21 cellular contexts compared by ENCODE assay signal in genomic region chrX:17072726-17073125, GRCh38.
A peak's percentile ranks its signal among the peaks of the same experiment; 100 is the strongest.
DNase-seq lines count a peak whose midpoint lies in the region; ATAC-seq, FAIRE-seq and TF ChIP-seq lines count a peak whose summit lies in the region.
"Had no signal": no experiment of that assay in that cellular context is flagged by ENCODE, and none has a peak within 500 bp of the region (broad histone marks: within the 10 kb centered on the region; RNA-seq: fewer than 3 reads in every experiment).

No MANE protein-coding gene starts in this region.

- DNase-seq in HUDEP-2 (lab: John Stamatoyannopoulos, UW; ENCODE audit: unreplicated experiment in 76 of 76): peak in 55 of 76 experiments; percentile 1 to 76 (median 48)
- peak; percentile 2 for DNase-seq in left kidney (ENCODE audit: low read depth, low spot score)
- DNase-seq in prostate gland (ENCODE audit: low spot score): peak; percentile 7
- DNase-seq in RCC 7860 (ENCODE audit: low spot score): no peak
- no peak for DNase-seq in GOT3 (lab: John Stamatoyannopoulos, UW)
- DNase-seq in dermis blood vessel endothelial cell: no peak
- DNase-seq: CD8-positive, alpha-beta memory T cell; COR-L47; GDM1; GM23248; H7; HFFc6; KBM-7 had no signal

- H3K27me3 ChIP-seq in prostate gland (replicated peaks; ENCODE audit: insufficient read depth): no peaks in the 10 kb centered on the region

- no peak for FAIRE-seq in RCC 7860 (lab: Jason Lieb, UNC)
- FAIRE-seq: D721Med, GM12892, HepG2, HTR-8/SVneo had no signal

- WGBS in prostate gland: 10% methylated on average over 3 of the region's 3 CpGs

- no peak for ATAC-seq in HG03097 (IDR thresholded peaks at IDR 0.05; ENCODE audit: low FRiP score, unreplicated experiment)
- ATAC-seq: A549, HCT116, HepG2 had no signal

- H3K4me3 ChIP-seq in prostate gland: no peak overlapping the region
- H3K4me3 ChIP-seq: A549, BLaER1, GM23248 had no signal

- H3K4me1 ChIP-seq in prostate gland (replicated peaks): no peaks in the 10 kb centered on the region
- H3K4me1 ChIP-seq: A549 had no signal

- no peaks in the 10 kb centered on the region for H3K36me3 ChIP-seq in prostate gland
- H3K36me3 ChIP-seq: BLaER1 had no signal

- H3K27ac ChIP-seq in prostate gland: peak overlapping the region; percentile 31 to 62
- H3K27ac ChIP-seq: A549, BLaER1, GM23248 had no signal

- TF ChIP-seq POLR2A in prostate gland (IDR thresholded peaks at IDR 0.05): no peak

- TF ChIP-seq CTCF in prostate gland (IDR thresholded peaks at IDR 0.05): no peak

- intact Hi-C loops in prostate gland (cut with DNase I): no loop called here

- no peaks in the 10 kb centered on the region for H3K9me3 ChIP-seq in prostate gland
- H3K9me3 ChIP-seq: A549, BLaER1 had no signal

Comparison
In these comparisons a context has a peak if more than half of its experiments do, and no peak if none do; other contexts are left out.
1. DNase-seq: peak in HUDEP-2 (55 of 76), left kidney (single experiment) and prostate gland (single experiment); none in RCC 7860 (single experiment), GOT3 (single experiment) and dermis blood vessel endothelial cell (single experiment).